Comparison of ENCODE assay signal across 13 cellular contexts in genomic region chr11:57303990-57304579, GRCh38. TPM values are rescaled to one million over a fixed set of nuclear protein-coding genes. Genes with fewer than 3 reads are reported as not detected.
DNase-seq lines count a peak whose midpoint lies in the region; ATAC-seq and TF ChIP-seq lines count a peak whose summit lies in the region.
"Had no signal": no experiment of that assay in that cellular context is flagged by ENCODE, and none has a peak within 500 bp of the region (broad histone marks: within the 10 kb centered on the region; RNA-seq: fewer than 3 reads in every experiment).

No MANE protein-coding gene starts in this region.

- peak overlapping the region; percentile 45 for H3K27ac ChIP-seq in mammary epithelial cell (ENCODE audit: insufficient read depth, low read depth, low read length)
- H3K27ac ChIP-seq: C4-2B had no signal

- no peak for TF ChIP-seq CTCF in mammary epithelial cell (conservative IDR thresholded peaks at IDR 0.05 in 1 of 2, IDR thresholded peaks at IDR 0.05 in 1 of 2; ENCODE audit: extremely low read depth in 1 of 2, insufficient read depth in 1 of 2, low read depth in 1 of 2, low read length in 2 of 2)

- H3K9me3 ChIP-seq in mammary epithelial cell (replicated peaks; ENCODE audit: insufficient read depth, low read length) = peaks cover 3% of the 10 kb centered on the region

- peak overlapping the region; percentile 37 for H3K4me2 ChIP-seq in mammary epithelial cell (ENCODE audit: insufficient read depth, low read depth, low read length)

- ATAC-seq in activated CD4-positive, CD25-positive, alpha-beta regulatory T cell treated with anti-CD3 and anti-CD28 coated beads, Interleukin-2, amount 50 U/mL, for 24 hours = no peak

- intact Hi-C loops in mammary epithelial cell (cut with micrococcal nuclease) = loop anchor here (1.0 kb wide), 1 partner anchor 8 kb away; no protein-coding TSS in a partner anchor

- no peak overlapping the region for H3K4me3 ChIP-seq in mammary epithelial cell (replicated peaks in 1 of 3; ENCODE audit: insufficient read depth in 1 of 3, low read depth in 2 of 3, low read length in 3 of 3)

- no TSS peak for BruUV-seq in mammary epithelial cell (replicated peaks; lab: Mats Ljungman, UMichigan)

- dilution Hi-C loops in mammary epithelial cell (cut with HindIII; ENCODE audit: low sequenced_read_pairs) = loop anchor here (5.0 kb wide), 1 partner anchor 78 kb away; the partner anchor contains the start of gene PRG3

- DNase-seq in DMS 273 (lab: John Stamatoyannopoulos, UW; ENCODE audit: unreplicated experiment) (peak; percentile 54), NCI-H2029 treated with DMSO at 0.1 percent for 48 hours (lab: John Stamatoyannopoulos, UW) (peak; percentile 76), mammary epithelial cell (peak; percentile 62), myocyte (ENCODE audit: low read depth) (peak; percentile 57), NCI-H1436 (lab: John Stamatoyannopoulos, UW) (no peak), superior temporal gyrus (ENCODE audit: extremely low spot score) (no peak), GM19240 (ENCODE audit: insufficient read length, low spot score) (no peak)
- DNase-seq: activated gamma-delta T cell; stimulated activated CD4-positive, alpha-beta T cell treated with anti-CD3 and anti-CD28 coated beads, Interleukin-4, amount 100 ng/mL, for 1 hour; T-helper 2 cell had no signal

- H3K4me1 ChIP-seq in mammary epithelial cell (ENCODE audit: insufficient read depth, low read length) = peaks cover 55% of the 10 kb centered on the region

- peaks cover 41% of the 10 kb centered on the region for H3K36me3 ChIP-seq in mammary epithelial cell (ENCODE audit: insufficient read depth, low read length)

- H3K27me3 ChIP-seq in mammary epithelial cell (ENCODE audit: insufficient read depth, low read length) = no peaks in the 10 kb centered on the region

- peak overlapping the region; percentile 1 for H3K9ac ChIP-seq in mammary epithelial cell (ENCODE audit: insufficient read depth, low read length)

- no peaks in the 10 kb centered on the region for H4K20me1 ChIP-seq in mammary epithelial cell (ENCODE audit: insufficient read depth, low read length)

- peaks cover 81% of the 10 kb centered on the region for H3K79me2 ChIP-seq in mammary epithelial cell (ENCODE audit: insufficient read depth, low read length)

- H2AFZ ChIP-seq in mammary epithelial cell (ENCODE audit: low read depth, low read length) = no peak overlapping the region

- in situ Hi-C loops in mammary epithelial cell (cut with MboI; ENCODE audit: low sequenced_read_pairs in 2 of 2) = no loop called here

- CTCF ChIA-PET in mammary epithelial cell (lab: Charles Lee; ENCODE audit: low non-redundant PET) = no interaction called here

- 29% methylated on average over 4 of the region's 8 CpGs for WGBS in mammary epithelial cell (ENCODE audit: low coverage, missing lambda C conversion rate)

RNA-seq across cellular contexts. Expression of gene TNKS1BP1, which starts 20.7 kb away (rescaled TPM):
- total RNA-seq in mammary epithelial cell (100 to 1,000 TPM; 195 to 208 TPM), myocyte (75.6 and 86.1 TPM in 2 replicates)
- 84.3 TPM for polyA plus RNA-seq in mammary epithelial cell
- 309 TPM for polyA minus RNA-seq in mammary epithelial cell
- polyA plus RNA-seq in myocyte (2012) = 209 TPM

RNA-seq across cellular contexts. Expression of gene SSRP1, which starts 31.6 kb away (rescaled TPM):
- total RNA-seq in mammary epithelial cell (100 to 1,000 TPM in 1 of 2 donors, 10 to 100 TPM in 1; 53.0 to 127 TPM), myocyte (81.9 and 90.8 TPM in 2 replicates)
- 160 TPM for polyA plus RNA-seq in mammary epithelial cell
- 291 TPM for polyA minus RNA-seq in mammary epithelial cell
- 83.4 TPM for polyA plus RNA-seq in myocyte (2012)

RNA-seq across cellular contexts. Expression of gene P2RX3, which starts 34.1 kb away (rescaled TPM):
- total RNA-seq in mammary epithelial cell (not detected), myocyte (not detected in 2 replicates)
- polyA plus RNA-seq in mammary epithelial cell = not detected
- not detected for polyA minus RNA-seq in mammary epithelial cell
- polyA plus RNA-seq in myocyte (2012) = not detected
- total RNA-seq: epithelial cell of proximal tubule had no signal

Comparison
In these comparisons a context has a peak if more than half of its experiments do, and no peak if none do; other contexts are left out.
1. DNase-seq: peak in DMS 273 (single experiment), NCI-H2029 treated with DMSO at 0.1 percent for 48 hours (single experiment), mammary epithelial cell (single experiment) and myocyte (single experiment); none in NCI-H1436 (single experiment), superior temporal gyrus (single experiment) and GM19240 (single experiment).